Comparison of ENCODE assay signal across 1 cellular context in the genomic region with DNA sequence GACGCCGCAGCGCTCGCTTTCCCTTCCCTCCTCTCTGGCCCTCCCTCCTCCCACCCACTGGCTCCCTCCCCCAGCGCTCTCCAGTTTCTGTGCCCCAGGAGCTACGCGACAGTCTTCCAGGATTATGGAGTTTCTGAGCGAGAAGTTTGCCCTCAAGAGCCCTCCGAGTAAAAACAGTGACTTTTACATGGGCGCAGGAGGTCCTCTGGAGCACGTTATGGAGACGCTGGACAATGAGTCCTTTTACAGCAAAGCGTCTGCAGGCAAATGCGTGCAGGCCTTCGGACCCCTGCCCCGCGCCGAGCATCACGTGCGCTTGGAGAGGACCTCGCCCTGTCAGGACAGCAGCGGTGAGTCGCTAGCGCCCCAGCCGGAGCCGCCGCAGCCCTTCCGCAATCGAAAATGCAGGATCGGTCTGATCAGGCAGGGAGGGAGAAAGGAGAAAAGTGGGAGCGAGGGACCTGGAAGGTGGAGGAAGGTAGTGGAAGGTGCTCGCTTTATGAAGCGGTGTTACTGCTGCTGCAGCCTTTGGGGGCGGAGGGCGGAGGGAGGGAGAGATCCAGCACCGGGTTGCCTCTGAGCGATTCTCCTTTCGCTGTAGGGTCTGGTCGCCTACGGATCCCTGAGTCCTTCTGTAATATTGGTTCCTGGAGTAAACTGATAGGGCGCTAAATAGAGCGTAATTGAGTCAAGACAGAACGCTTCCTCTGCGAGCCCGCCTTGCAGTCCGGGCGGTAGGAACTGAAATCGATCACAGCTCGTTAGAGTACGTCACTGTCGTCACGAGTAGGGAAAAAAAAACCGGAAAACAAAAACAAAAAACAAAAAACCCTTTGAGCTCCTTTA.
A peak's percentile ranks its signal among the peaks of the same experiment; 100 is the strongest.
TF ChIP-seq lines count a peak whose summit lies in the region.

A gene (plus strand): TSS at position 83 of the 846 bp plus-strand sequence. CDS start 42 bp downstream, at position 125.

TF ChIP-seq in HEK293, 187 proteins besides CTCF, POLR2A, EP300 and RAD21 (continued from another document and continues in another):
- TF ChIP-seq, protein P1, sequence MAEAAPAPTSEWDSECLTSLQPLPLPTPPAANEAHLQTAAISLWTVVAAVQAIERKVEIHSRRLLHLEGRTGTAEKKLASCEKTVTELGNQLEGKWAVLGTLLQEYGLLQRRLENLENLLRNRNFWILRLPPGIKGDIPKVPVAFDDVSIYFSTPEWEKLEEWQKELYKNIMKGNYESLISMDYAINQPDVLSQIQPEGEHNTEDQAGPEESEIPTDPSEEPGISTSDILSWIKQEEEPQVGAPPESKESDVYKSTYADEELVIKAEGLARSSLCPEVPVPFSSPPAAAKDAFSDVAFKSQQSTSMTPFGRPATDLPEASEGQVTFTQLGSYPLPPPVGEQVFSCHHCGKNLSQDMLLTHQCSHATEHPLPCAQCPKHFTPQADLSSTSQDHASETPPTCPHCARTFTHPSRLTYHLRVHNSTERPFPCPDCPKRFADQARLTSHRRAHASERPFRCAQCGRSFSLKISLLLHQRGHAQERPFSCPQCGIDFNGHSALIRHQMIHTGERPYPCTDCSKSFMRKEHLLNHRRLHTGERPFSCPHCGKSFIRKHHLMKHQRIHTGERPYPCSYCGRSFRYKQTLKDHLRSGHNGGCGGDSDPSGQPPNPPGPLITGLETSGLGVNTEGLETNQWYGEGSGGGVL (tag by site-specific recombination; IDR thresholded peaks at IDR 0.05), result peak; percentile 82
- TF ChIP-seq, protein P2, sequence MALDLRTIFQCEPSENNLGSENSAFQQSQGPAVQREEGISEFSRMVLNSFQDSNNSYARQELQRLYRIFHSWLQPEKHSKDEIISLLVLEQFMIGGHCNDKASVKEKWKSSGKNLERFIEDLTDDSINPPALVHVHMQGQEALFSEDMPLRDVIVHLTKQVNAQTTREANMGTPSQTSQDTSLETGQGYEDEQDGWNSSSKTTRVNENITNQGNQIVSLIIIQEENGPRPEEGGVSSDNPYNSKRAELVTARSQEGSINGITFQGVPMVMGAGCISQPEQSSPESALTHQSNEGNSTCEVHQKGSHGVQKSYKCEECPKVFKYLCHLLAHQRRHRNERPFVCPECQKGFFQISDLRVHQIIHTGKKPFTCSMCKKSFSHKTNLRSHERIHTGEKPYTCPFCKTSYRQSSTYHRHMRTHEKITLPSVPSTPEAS (tag by site-specific recombination; IDR thresholded peaks at IDR 0.05), result peak; percentile 23
- TF ChIP-seq SP3 (tag by site-specific recombination; IDR thresholded peaks at IDR 0.05) (peak; percentile 64), ZNF530 (tag by site-specific recombination; IDR thresholded peaks at IDR 0.05; ENCODE audit: low read depth) (no peak), ZBTB21 (tag by site-specific recombination; IDR thresholded peaks at IDR 0.05) (peak; percentile 56), ZNF529 (tag by site-specific recombination; IDR thresholded peaks at IDR 0.05; ENCODE audit: insufficient replicate concordance) (no peak), KLF16 (tag by site-specific recombination; IDR thresholded peaks at IDR 0.05) (peak; percentile 29; the same call in 1 of the 2 replicates), HOXA7 (CRISPR knock-in tag; IDR thresholded peaks at IDR 0.05; ENCODE audit: borderline replicate concordance) (no peak), ZNF416 (tag by site-specific recombination; IDR thresholded peaks at IDR 0.05) (no peak), ZNF585B (tag by site-specific recombination; IDR thresholded peaks at IDR 0.05) (no peak), KLF9 (tag by site-specific recombination; IDR thresholded peaks at IDR 0.05; ENCODE audit: low read depth) (0 out of 2 replicates have a peak, but pooled peaks have one; percentile 33), ZNF366 (tag by site-specific recombination; conservative IDR thresholded peaks at IDR 0.05) (peak; percentile 93), KLF7 (tag by site-specific recombination; IDR thresholded peaks at IDR 0.05; ENCODE audit: borderline replicate concordance) (0 out of 2 replicates have a peak, but pooled peaks have one; percentile 11), ZNF76 (tag by site-specific recombination; IDR thresholded peaks at IDR 0.05; ENCODE audit: borderline replicate concordance, low read depth) (no peak), ZNF23 (tag by site-specific recombination; IDR thresholded peaks at IDR 0.05; ENCODE audit: borderline replicate concordance) (no peak), ZEB2 (tag by site-specific recombination; IDR thresholded peaks at IDR 0.05) (peak; percentile 87), SP2 (tag by site-specific recombination; IDR thresholded peaks at IDR 0.05) (peak; percentile 65), ZNF629 (tag by site-specific recombination; IDR thresholded peaks at IDR 0.05) (peak; percentile 93), ZBTB48 (tag by site-specific recombination; IDR thresholded peaks at IDR 0.05) (peak; percentile 89), ZNF677 (tag by site-specific recombination; IDR thresholded peaks at IDR 0.05) (no peak)
- TF ChIP-seq, protein P3, sequence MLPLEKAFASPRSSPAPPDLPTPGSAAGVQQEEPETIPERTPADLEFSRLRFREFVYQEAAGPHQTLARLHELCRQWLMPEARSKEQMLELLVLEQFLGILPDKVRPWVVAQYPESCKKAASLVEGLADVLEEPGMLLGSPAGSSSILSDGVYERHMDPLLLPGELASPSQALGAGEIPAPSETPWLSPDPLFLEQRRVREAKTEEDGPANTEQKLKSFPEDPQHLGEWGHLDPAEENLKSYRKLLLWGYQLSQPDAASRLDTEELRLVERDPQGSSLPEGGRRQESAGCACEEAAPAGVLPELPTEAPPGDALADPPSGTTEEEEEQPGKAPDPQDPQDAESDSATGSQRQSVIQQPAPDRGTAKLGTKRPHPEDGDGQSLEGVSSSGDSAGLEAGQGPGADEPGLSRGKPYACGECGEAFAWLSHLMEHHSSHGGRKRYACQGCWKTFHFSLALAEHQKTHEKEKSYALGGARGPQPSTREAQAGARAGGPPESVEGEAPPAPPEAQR (tag by site-specific recombination; IDR thresholded peaks at IDR 0.05), result no peak
- TF ChIP-seq, protein P4, sequence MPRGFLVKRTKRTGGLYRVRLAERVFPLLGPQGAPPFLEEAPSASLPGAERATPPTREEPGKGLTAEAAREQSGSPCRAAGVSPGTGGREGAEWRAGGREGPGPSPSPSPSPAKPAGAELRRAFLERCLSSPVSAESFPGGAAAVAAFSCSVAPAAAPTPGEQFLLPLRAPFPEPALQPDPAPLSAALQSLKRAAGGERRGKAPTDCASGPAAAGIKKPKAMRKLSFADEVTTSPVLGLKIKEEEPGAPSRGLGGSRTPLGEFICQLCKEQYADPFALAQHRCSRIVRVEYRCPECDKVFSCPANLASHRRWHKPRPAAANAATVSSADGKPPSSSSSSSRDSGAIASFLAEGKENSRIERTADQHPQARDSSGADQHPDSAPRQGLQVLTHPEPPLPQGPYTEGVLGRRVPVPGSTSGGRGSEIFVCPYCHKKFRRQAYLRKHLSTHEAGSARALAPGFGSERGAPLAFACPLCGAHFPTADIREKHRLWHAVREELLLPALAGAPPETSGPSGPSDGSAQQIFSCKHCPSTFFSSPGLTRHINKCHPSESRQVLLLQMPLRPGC (tag by site-specific recombination; IDR thresholded peaks at IDR 0.05), result no peak; the same call in 1 of the 2 replicates
- TF ChIP-seq, protein P5, sequence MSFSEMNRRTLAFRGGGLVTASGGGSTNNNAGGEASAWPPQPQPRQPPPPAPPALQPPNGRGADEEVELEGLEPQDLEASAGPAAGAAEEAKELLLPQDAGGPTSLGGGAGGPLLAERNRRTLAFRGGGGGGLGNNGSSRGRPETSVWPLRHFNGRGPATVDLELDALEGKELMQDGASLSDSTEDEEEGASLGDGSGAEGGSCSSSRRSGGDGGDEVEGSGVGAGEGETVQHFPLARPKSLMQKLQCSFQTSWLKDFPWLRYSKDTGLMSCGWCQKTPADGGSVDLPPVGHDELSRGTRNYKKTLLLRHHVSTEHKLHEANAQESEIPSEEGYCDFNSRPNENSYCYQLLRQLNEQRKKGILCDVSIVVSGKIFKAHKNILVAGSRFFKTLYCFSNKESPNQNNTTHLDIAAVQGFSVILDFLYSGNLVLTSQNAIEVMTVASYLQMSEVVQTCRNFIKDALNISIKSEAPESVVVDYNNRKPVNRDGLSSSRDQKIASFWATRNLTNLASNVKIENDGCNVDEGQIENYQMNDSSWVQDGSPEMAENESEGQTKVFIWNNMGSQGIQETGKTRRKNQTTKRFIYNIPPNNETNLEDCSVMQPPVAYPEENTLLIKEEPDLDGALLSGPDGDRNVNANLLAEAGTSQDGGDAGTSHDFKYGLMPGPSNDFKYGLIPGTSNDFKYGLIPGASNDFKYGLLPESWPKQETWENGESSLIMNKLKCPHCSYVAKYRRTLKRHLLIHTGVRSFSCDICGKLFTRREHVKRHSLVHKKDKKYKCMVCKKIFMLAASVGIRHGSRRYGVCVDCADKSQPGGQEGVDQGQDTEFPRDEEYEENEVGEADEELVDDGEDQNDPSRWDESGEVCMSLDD (tag by site-specific recombination; IDR thresholded peaks at IDR 0.05), result 0 out of 2 replicates have a peak, but pooled peaks have one; percentile 29
- TF ChIP-seq, protein P6, sequence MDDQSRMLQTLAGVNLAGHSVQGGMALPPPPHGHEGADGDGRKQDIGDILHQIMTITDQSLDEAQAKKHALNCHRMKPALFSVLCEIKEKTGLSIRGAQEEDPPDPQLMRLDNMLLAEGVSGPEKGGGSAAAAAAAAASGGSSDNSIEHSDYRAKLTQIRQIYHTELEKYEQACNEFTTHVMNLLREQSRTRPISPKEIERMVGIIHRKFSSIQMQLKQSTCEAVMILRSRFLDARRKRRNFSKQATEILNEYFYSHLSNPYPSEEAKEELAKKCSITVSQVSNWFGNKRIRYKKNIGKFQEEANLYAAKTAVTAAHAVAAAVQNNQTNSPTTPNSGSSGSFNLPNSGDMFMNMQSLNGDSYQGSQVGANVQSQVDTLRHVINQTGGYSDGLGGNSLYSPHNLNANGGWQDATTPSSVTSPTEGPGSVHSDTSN (CRISPR knock-in tag; IDR thresholded peaks at IDR 0.05), result 0 out of 2 replicates have a peak, but pooled peaks have one; percentile 33
- TF ChIP-seq, protein P7, sequence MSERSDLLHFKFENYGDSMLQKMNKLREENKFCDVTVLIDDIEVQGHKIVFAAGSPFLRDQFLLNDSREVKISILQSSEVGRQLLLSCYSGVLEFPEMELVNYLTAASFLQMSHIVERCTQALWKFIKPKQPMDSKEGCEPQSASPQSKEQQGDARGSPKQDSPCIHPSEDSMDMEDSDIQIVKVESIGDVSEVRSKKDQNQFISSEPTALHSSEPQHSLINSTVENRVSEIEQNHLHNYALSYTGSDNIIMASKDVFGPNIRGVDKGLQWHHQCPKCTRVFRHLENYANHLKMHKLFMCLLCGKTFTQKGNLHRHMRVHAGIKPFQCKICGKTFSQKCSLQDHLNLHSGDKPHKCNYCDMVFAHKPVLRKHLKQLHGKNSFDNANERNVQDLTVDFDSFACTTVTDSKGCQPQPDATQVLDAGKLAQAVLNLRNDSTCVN (tag by site-specific recombination; optimal IDR thresholded peaks at IDR 0.05), result peak; percentile 37
- TF ChIP-seq, protein P8, sequence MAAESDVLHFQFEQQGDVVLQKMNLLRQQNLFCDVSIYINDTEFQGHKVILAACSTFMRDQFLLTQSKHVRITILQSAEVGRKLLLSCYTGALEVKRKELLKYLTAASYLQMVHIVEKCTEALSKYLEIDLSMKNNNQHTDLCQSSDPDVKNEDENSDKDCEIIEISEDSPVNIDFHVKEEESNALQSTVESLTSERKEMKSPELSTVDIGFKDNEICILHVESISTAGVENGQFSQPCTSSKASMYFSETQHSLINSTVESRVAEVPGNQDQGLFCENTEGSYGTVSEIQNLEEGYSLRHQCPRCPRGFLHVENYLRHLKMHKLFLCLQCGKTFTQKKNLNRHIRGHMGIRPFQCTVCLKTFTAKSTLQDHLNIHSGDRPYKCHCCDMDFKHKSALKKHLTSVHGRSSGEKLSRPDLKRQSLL (tag by site-specific recombination; IDR thresholded peaks at IDR 0.05), result peak; percentile 94
- TF ChIP-seq, protein P9, sequence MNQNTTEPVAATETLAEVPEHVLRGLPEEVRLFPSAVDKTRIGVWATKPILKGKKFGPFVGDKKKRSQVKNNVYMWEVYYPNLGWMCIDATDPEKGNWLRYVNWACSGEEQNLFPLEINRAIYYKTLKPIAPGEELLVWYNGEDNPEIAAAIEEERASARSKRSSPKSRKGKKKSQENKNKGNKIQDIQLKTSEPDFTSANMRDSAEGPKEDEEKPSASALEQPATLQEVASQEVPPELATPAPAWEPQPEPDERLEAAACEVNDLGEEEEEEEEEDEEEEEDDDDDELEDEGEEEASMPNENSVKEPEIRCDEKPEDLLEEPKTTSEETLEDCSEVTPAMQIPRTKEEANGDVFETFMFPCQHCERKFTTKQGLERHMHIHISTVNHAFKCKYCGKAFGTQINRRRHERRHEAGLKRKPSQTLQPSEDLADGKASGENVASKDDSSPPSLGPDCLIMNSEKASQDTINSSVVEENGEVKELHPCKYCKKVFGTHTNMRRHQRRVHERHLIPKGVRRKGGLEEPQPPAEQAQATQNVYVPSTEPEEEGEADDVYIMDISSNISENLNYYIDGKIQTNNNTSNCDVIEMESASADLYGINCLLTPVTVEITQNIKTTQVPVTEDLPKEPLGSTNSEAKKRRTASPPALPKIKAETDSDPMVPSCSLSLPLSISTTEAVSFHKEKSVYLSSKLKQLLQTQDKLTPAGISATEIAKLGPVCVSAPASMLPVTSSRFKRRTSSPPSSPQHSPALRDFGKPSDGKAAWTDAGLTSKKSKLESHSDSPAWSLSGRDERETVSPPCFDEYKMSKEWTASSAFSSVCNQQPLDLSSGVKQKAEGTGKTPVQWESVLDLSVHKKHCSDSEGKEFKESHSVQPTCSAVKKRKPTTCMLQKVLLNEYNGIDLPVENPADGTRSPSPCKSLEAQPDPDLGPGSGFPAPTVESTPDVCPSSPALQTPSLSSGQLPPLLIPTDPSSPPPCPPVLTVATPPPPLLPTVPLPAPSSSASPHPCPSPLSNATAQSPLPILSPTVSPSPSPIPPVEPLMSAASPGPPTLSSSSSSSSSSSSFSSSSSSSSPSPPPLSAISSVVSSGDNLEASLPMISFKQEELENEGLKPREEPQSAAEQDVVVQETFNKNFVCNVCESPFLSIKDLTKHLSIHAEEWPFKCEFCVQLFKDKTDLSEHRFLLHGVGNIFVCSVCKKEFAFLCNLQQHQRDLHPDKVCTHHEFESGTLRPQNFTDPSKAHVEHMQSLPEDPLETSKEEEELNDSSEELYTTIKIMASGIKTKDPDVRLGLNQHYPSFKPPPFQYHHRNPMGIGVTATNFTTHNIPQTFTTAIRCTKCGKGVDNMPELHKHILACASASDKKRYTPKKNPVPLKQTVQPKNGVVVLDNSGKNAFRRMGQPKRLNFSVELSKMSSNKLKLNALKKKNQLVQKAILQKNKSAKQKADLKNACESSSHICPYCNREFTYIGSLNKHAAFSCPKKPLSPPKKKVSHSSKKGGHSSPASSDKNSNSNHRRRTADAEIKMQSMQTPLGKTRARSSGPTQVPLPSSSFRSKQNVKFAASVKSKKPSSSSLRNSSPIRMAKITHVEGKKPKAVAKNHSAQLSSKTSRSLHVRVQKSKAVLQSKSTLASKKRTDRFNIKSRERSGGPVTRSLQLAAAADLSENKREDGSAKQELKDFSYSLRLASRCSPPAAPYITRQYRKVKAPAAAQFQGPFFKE (tag by site-specific recombination; IDR thresholded peaks at IDR 0.05; ENCODE audit: borderline replicate concordance), result no peak
